In genomic region chr9:83220737-83221136, GRCh38 we compare ENCODE assay signal across 8 cellular contexts.
DNase-seq lines count a peak whose midpoint lies in the region; ATAC-seq and TF ChIP-seq lines count a peak whose summit lies in the region.

No MANE protein-coding gene starts in this region.

- H3K79me2 ChIP-seq in hepatocyte = no peaks in the 10 kb centered on the region

- peak overlapping the region; percentile 83 for H3K4me2 ChIP-seq in hepatocyte

- H3K4me3 ChIP-seq in hepatocyte (no peak overlapping the region), upper lobe of right lung (no peak overlapping the region), A673 (ENCODE audit: low read depth, low read length, poor library complexity, severe bottlenecking) (no peak overlapping the region), vagina (no peak overlapping the region)

- peaks cover 14% of the 10 kb centered on the region for H3K4me1 ChIP-seq in hepatocyte (ENCODE audit: insufficient read depth)
- peaks cover 6% of the 10 kb centered on the region for H3K4me1 ChIP-seq in upper lobe of right lung
- peaks cover 4% of the 10 kb centered on the region for H3K4me1 ChIP-seq in A673 (ENCODE audit: insufficient read depth, low read length, poor library complexity, severe bottlenecking)
- H3K4me1 ChIP-seq in vagina = peaks cover 15% of the 10 kb centered on the region

- DNase-seq in GM13977 (ENCODE audit: low spot score) (peak; percentile 61), HT-29 (ENCODE audit: low spot score) (peak; percentile 24), hepatocyte (ENCODE audit: low spot score) (peak; percentile 65), upper lobe of right lung (no peak), A673 (ENCODE audit: low spot score) (no peak), vagina (ENCODE audit: extremely low spot score in 2 of 2) (no peak)

- H3K27ac ChIP-seq in hepatocyte (peak overlapping the region; percentile 72), upper lobe of right lung (no peak overlapping the region), A673 (ENCODE audit: low read depth, low read length, poor library complexity, severe bottlenecking) (no peak overlapping the region), vagina (no peak overlapping the region)

- ATAC-seq in GM21576 (IDR thresholded peaks at IDR 0.05; ENCODE audit: unreplicated experiment) = peak; percentile 67
- no peak for ATAC-seq in upper lobe of right lung
- ATAC-seq in GM19324 (IDR thresholded peaks at IDR 0.05; ENCODE audit: low FRiP score, unreplicated experiment) = no peak

- no peak overlapping the region for H2AFZ ChIP-seq in hepatocyte

- CTCF ChIA-PET in A673 (lab: Charles Lee) = no interaction called here

- no peaks in the 10 kb centered on the region for H4K20me1 ChIP-seq in hepatocyte (ENCODE audit: insufficient read depth, poor library complexity, severe bottlenecking)

- in situ Hi-C loops in GM13977 (cut with MboI; ENCODE audit: low pct_unique_long_range_greater_than_20kb, low sequenced_read_pairs, unreplicated experiment) = no loop called here

- 31% methylated on average over 3 of the region's 3 CpGs for WGBS in hepatocyte (ENCODE audit: low lambda C conversion rate, missing lambda C conversion rate)

- no peaks in the 10 kb centered on the region for H3K9me2 ChIP-seq in hepatocyte (replicated peaks; ENCODE audit: insufficient read depth)

- H3K36me3 ChIP-seq in hepatocyte (replicated peaks; ENCODE audit: insufficient read depth, low read depth) (no peaks in the 10 kb centered on the region), upper lobe of right lung (no peaks in the 10 kb centered on the region), A673 (ENCODE audit: insufficient read depth, low read length, poor library complexity, severe bottlenecking) (no peaks in the 10 kb centered on the region), vagina (no peaks in the 10 kb centered on the region)

- H3K27me3 ChIP-seq in hepatocyte = no peaks in the 10 kb centered on the region
- no peaks in the 10 kb centered on the region for H3K27me3 ChIP-seq in upper lobe of right lung
- peaks cover 15% of the 10 kb centered on the region for H3K27me3 ChIP-seq in A673 (replicated peaks; ENCODE audit: insufficient read depth, low read depth, low read length, poor library complexity)
- no peaks in the 10 kb centered on the region for H3K27me3 ChIP-seq in vagina

- POLR2A ChIA-PET in A673 (lab: Charles Lee; ENCODE audit: low non-redundant PET) = no interaction called here

- H3K9me3 ChIP-seq in hepatocyte (ENCODE audit: low read depth) (no peaks in the 10 kb centered on the region), upper lobe of right lung (no peaks in the 10 kb centered on the region), A673 (ENCODE audit: low read depth, low read length, poor library complexity, severe bottlenecking) (no peaks in the 10 kb centered on the region), vagina (no peaks in the 10 kb centered on the region)

- no peak for TF ChIP-seq POLR2A in vagina (IDR thresholded peaks at IDR 0.05)

- intact Hi-C loops in upper lobe of right lung (cut with DNase I) = no loop called here
- intact Hi-C loops in A673 (cut with micrococcal nuclease; ENCODE audit: unreplicated experiment) = no loop called here
- intact Hi-C loops in vagina (cut with DNase I) = no loop called here

- TF ChIP-seq CTCF in GM13977 (IDR thresholded peaks at IDR 0.05; ENCODE audit: extremely low read depth, insufficient read depth, missing control alignments) (no peak), hepatocyte (IDR thresholded peaks at IDR 0.05; ENCODE audit: poor library complexity) (no peak), upper lobe of right lung (IDR thresholded peaks at IDR 0.05) (no peak), A673 (conservative IDR thresholded peaks at IDR 0.05; ENCODE audit: low read depth, low read length) (no peak), vagina (IDR thresholded peaks at IDR 0.05) (no peak)

- no TSS peak for BruUV-seq in A673 (replicated peaks; lab: Mats Ljungman, UMichigan)

Comparison
In these comparisons a context has a peak if more than half of its experiments do, and no peak if none do; other contexts are left out.
1. DNase-seq: peak in GM13977 (single experiment), HT-29 (single experiment) and hepatocyte (single experiment); none in upper lobe of right lung (single experiment), A673 (single experiment) and vagina (0 of 2).